ENCODE assay signal across 2 cellular contexts in the genomic region with DNA sequence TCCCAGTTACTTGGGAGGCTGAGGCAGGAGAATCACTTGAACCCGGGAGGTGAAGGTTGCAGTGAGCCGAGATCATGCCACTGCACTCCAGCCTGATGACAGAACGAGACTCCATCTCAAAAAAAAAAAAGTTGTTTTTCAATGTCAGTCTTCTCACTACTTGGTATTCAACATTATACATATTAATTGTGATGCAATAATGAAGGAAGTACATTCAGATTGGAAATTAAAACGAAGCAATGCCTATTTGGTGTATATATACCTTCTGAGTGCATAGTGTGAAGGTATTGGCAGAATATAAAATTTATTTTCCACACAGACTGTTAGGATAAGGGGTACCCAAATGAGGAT.
TF ChIP-seq lines count a peak whose summit lies in the region.

No MANE protein-coding gene starts in this region.

TF ChIP-seq in HepG2, 621 proteins besides CTCF, POLR2A, EP300 and RAD21:
- TF ChIP-seq, protein P1, sequence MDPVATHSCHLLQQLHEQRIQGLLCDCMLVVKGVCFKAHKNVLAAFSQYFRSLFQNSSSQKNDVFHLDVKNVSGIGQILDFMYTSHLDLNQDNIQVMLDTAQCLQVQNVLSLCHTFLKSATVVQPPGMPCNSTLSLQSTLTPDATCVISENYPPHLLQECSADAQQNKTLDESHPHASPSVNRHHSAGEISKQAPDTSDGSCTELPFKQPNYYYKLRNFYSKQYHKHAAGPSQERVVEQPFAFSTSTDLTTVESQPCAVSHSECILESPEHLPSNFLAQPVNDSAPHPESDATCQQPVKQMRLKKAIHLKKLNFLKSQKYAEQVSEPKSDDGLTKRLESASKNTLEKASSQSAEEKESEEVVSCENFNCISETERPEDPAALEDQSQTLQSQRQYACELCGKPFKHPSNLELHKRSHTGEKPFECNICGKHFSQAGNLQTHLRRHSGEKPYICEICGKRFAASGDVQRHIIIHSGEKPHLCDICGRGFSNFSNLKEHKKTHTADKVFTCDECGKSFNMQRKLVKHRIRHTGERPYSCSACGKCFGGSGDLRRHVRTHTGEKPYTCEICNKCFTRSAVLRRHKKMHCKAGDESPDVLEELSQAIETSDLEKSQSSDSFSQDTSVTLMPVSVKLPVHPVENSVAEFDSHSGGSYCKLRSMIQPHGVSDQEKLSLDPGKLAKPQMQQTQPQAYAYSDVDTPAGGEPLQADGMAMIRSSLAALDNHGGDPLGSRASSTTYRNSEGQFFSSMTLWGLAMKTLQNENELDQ (CRISPR knock-in tag; IDR thresholded peaks at IDR 0.05; ENCODE audit: borderline replicate concordance) = no peak
- TF ChIP-seq CEBPB (IDR thresholded peaks at IDR 0.05; ENCODE audit: borderline replicate concordance, low read depth, low read length) = peak; percentile 29; the same call in 1 of the 2 replicates

TF ChIP-seq in IMR-90, 13 proteins besides CTCF, POLR2A, EP300 and RAD21:
- TF ChIP-seq NFE2L2 (IDR thresholded peaks at IDR 0.05; ENCODE audit: low read depth, low read length) = no peak
- no peak for TF ChIP-seq CHD1 (IDR thresholded peaks at IDR 0.05; ENCODE audit: low read depth, low read length)
- TF ChIP-seq CEBPB (IDR thresholded peaks at IDR 0.05; ENCODE audit: low read depth, low read length) = peak; percentile 64
- no peak for TF ChIP-seq MAFK (IDR thresholded peaks at IDR 0.05; ENCODE audit: low read depth, low read length)
- TF ChIP-seq, protein P2, sequence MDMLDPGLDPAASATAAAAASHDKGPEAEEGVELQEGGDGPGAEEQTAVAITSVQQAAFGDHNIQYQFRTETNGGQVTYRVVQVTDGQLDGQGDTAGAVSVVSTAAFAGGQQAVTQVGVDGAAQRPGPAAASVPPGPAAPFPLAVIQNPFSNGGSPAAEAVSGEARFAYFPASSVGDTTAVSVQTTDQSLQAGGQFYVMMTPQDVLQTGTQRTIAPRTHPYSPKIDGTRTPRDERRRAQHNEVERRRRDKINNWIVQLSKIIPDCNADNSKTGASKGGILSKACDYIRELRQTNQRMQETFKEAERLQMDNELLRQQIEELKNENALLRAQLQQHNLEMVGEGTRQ (IDR thresholded peaks at IDR 0.05; ENCODE audit: low read depth, low read length) = no peak
